ENCODE assay signal across 8 cellular contexts in the genomic region with DNA sequence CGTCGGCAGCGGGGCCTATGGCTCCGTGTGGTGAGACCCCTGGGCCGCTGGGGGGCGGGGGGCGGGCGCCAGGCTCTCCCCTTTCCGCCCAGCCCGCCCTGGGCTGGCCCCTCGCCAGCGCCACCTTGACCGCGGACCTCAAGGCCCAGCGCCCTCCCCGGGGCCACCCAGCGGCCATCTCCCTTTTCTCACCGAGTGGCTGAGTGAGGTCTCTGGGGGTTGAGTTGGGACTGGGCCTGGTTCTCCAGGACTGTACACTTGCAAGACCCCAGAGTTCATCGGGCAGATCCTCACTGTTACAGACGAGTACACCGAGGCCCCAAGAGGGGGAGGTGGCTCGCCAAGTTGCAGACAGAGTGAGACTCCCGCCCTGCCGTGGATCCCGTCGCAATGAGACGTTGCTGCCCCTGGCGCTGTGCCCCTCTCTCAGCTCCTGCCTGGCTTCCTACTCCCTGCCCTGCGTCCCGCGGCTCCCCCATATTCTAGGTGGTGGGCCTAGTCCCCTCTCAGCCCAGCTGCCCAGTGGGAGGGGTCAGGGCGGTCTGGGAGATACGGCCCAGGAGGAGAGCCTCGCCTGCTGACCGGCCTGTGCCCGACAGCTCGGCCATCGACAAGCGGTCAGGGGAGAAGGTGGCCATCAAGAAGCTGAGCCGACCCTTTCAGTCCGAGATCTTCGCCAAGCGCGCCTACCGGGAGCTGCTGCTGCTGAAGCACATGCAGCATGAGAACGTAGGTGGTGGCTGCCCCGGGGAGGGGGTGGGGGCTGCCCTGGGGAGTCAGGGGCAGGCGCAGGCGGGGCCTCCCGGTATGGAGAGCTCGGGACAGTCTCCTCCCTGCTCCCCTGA. TPM values are rescaled to one million over a fixed set of nuclear protein-coding genes. Genes with fewer than 3 reads are reported as not detected.
DNase-seq lines count a peak whose midpoint lies in the region; ATAC-seq and TF ChIP-seq lines count a peak whose summit lies in the region.

No MANE protein-coding gene starts in this region.

- H3K4me1 ChIP-seq in lung (ENCODE audit: control insufficient read depth in 2 of 2, insufficient read depth in 2 of 2, low read length in 2 of 2), result peaks cover 0 to 33% of the 10 kb centered on the region in 2 donors

- H3K36me3 Mint-ChIP-seq in stimulated activated effector memory CD8-positive, alpha-beta T cell treated with anti-CD3 and anti-CD28 coated beads, Interleukin-12 subunit alpha, Interleukin-12 subunit beta, amount 100 ng/mL, for 72 hours, result peaks cover 58% of the 10 kb centered on the region

- DNase-seq in GM10248 (ENCODE audit: extremely low spot score) (peak; percentile 73), T-helper 9 cell (peak; percentile 41), lung (ENCODE audit: low spot score) (peak; percentile 64), DMS153 treated with DMSO at 0.1 percent for 48 hours (lab: John Stamatoyannopoulos, UW; ENCODE audit: unreplicated experiment) (no peak)
- peak; percentile 45 for DNase-seq in central memory CD4-positive, alpha-beta T cell
- DNase-seq in stimulated activated effector memory CD8-positive, alpha-beta T cell treated with anti-CD3 and anti-CD28 coated beads, Interleukin-12 subunit alpha, Interleukin-12 subunit beta, amount 100 ng/mL, for 72 hours (ENCODE audit: low spot score in 2 of 2), result peak; percentile 49 to 80

- H3K9me3 Mint-ChIP-seq in stimulated activated effector memory CD8-positive, alpha-beta T cell treated with anti-CD3 and anti-CD28 coated beads, Interleukin-12 subunit alpha, Interleukin-12 subunit beta, amount 100 ng/mL, for 72 hours, result no peaks in the 10 kb centered on the region

- H3K9me3 ChIP-seq in lung (ENCODE audit: control insufficient read depth in 2 of 2, insufficient read depth in 1 of 2, low read length in 1 of 2), result no peaks in the 10 kb centered on the region

- ATAC-seq in HG03139 (IDR thresholded peaks at IDR 0.05; ENCODE audit: unreplicated experiment) (peak; percentile 13), lung (ENCODE audit: insufficient read depth, low FRiP score) (peak; percentile 46), HG02798 (IDR thresholded peaks at IDR 0.05; ENCODE audit: poor library complexity, unreplicated experiment) (no peak)
- peak; percentile 74 for ATAC-seq in stimulated activated effector memory CD8-positive, alpha-beta T cell treated with anti-CD3 and anti-CD28 coated beads, Interleukin-12 subunit alpha, Interleukin-12 subunit beta, amount 100 ng/mL, for 72 hours

- peak; percentile 7 for TF ChIP-seq CTCF in GM10248 (IDR thresholded peaks at IDR 0.05; ENCODE audit: control extremely low read depth, extremely low read depth, low read depth, missing control alignments)
- TF ChIP-seq CTCF in lung (IDR thresholded peaks at IDR 0.05; ENCODE audit: control extremely low read depth, extremely low read depth), result no peak

- 10 to 19% methylated on average over 47 to 51 of the region's 51 CpGs for WGBS in lung, 2 donors

- CTCF ChIA-PET in GM10248 (lab: Yijun Ruan, JAX), result interaction anchor here (0.8 to 4.0 kb wide), 10 partner anchors 9 to 228 kb away, joined by 3 to 20 read pairs (median 6); no protein-coding TSS in a partner anchor

- POLR2A ChIA-PET in GM10248 (lab: Yijun Ruan, JAX), result interaction anchor here (1.0 to 1.5 kb wide), 3 partner anchors 66 to 658 kb away, joined by 3 to 4 read pairs (median 3); partner anchors contain the start of gene MAPK14

- peak overlapping the region; percentile 23 for H3K4me3 ChIP-seq in lung

- H3K4me3 Mint-ChIP-seq in stimulated activated effector memory CD8-positive, alpha-beta T cell treated with anti-CD3 and anti-CD28 coated beads, Interleukin-12 subunit alpha, Interleukin-12 subunit beta, amount 100 ng/mL, for 72 hours, result peak overlapping the region; percentile 85

- no peaks in the 10 kb centered on the region for H3K27me3 ChIP-seq in lung (ENCODE audit: control insufficient read depth, insufficient read depth)

- peak overlapping the region in 1 of 2 donors; percentile 79 for H3K27ac ChIP-seq in lung (ENCODE audit: low read depth in 1 of 2, low read length in 1 of 2)

- H3K4me1 Mint-ChIP-seq in stimulated activated effector memory CD8-positive, alpha-beta T cell treated with anti-CD3 and anti-CD28 coated beads, Interleukin-12 subunit alpha, Interleukin-12 subunit beta, amount 100 ng/mL, for 72 hours, result peaks cover 59% of the 10 kb centered on the region

- peak overlapping the region; percentile 92 for H3K27ac Mint-ChIP-seq in stimulated activated effector memory CD8-positive, alpha-beta T cell treated with anti-CD3 and anti-CD28 coated beads, Interleukin-12 subunit alpha, Interleukin-12 subunit beta, amount 100 ng/mL, for 72 hours

- peaks cover 0 to 9% of the 10 kb centered on the region in 2 donors for H3K36me3 ChIP-seq in lung (ENCODE audit: control insufficient read depth in 2 of 2, insufficient read depth in 2 of 2, low read length in 2 of 2)

RNA-seq across cellular contexts. Expression of gene MAPK13, which starts 0.6 kb away (rescaled TPM):
- 10 to 100 TPM; 29.9 to 73.3 TPM for total RNA-seq in lung
- polyA plus RNA-seq in lung, result 10 to 100 TPM; 42.2 to 58.9 TPM
